In genomic region chr20:3820048-3820900, GRCh38 we compare ENCODE assay signal across 8 cellular contexts. TPM values are rescaled to one million over a fixed set of nuclear protein-coding genes. Genes with fewer than 3 reads are reported as not detected.
DNase-seq lines count a peak whose midpoint lies in the region; ATAC-seq and TF ChIP-seq lines count a peak whose summit lies in the region.

AP5S1 (plus strand) TSS chr20:3820547; CDS start chr20:3822118, 1,571 bp downstream.

- H3K27me3 ChIP-seq in vagina: no peaks in the 10 kb centered on the region

- H3K4me3 Mint-ChIP-seq in T-helper 1 cell treated with Interleukin-12 subunit alpha and Interleukin-12 subunit beta and Interleukin-4 antibody, amounts not matched to agents 30 μg/mL and 1 μg/mL, for 36 hours: peak within 1 kb of the TSS; percentile 87

- peak; percentile 93 for TF ChIP-seq POLR2A in GM15510 (IDR thresholded peaks at IDR 0.05; ENCODE audit: borderline replicate concordance, extremely low read depth, insufficient read length)
- peak in 1 of 2 donors; percentile 38 for TF ChIP-seq POLR2A in vagina (IDR thresholded peaks at IDR 0.05)

- peaks cover 0 to 21% of the 10 kb centered on the region in 2 donors for H3K36me3 ChIP-seq in vagina

- no peaks in the 10 kb centered on the region for H3K27me3 Mint-ChIP-seq in T-helper 1 cell treated with Interleukin-12 subunit alpha and Interleukin-12 subunit beta and Interleukin-4 antibody, amounts not matched to agents 30 μg/mL and 1 μg/mL, for 36 hours (ENCODE audit: low read depth)

- H3K36me3 Mint-ChIP-seq in T-helper 1 cell treated with Interleukin-12 subunit alpha and Interleukin-12 subunit beta and Interleukin-4 antibody, amounts not matched to agents 30 μg/mL and 1 μg/mL, for 36 hours (ENCODE audit: low read depth): peaks cover 15% of the 10 kb centered on the region

- intact Hi-C loops in left ventricle myocardium superior (cut with micrococcal nuclease): loop anchor here (5.0 kb wide), 1 partner anchor 33 kb away; the partner anchor contains the start of gene CENPB
- intact Hi-C loops in vagina (cut with DNase I): no loop called here

- H3K9me3 ChIP-seq in vagina: no peaks in the 10 kb centered on the region

- DNase-seq in NCI-H1694 (lab: John Stamatoyannopoulos, UW) (peak; percentile 81), amniotic stem cell (lab: John Stamatoyannopoulos, UW) (peak; percentile 87), left ventricle myocardium superior (peak; percentile 99), pulmonary artery endothelial cell (ENCODE audit: low read depth, low spot score) (peak; percentile 83), vagina (ENCODE audit: extremely low spot score in 2 of 2) (peak in 1 of 2 donors; percentile 98)

- H3K4me1 Mint-ChIP-seq in T-helper 1 cell treated with Interleukin-12 subunit alpha and Interleukin-12 subunit beta and Interleukin-4 antibody, amounts not matched to agents 30 μg/mL and 1 μg/mL, for 36 hours (ENCODE audit: low read depth): peaks cover 38% of the 10 kb centered on the region

- peaks cover 33% of the 10 kb centered on the region for H3K4me1 ChIP-seq in vagina

- H3K27ac ChIP-seq in vagina: peak within 1 kb of the TSS; percentile 97

- H3K9me3 Mint-ChIP-seq in T-helper 1 cell treated with Interleukin-12 subunit alpha and Interleukin-12 subunit beta and Interleukin-4 antibody, amounts not matched to agents 30 μg/mL and 1 μg/mL, for 36 hours: no peaks in the 10 kb centered on the region

- H3K27ac Mint-ChIP-seq in T-helper 1 cell treated with Interleukin-12 subunit alpha and Interleukin-12 subunit beta and Interleukin-4 antibody, amounts not matched to agents 30 μg/mL and 1 μg/mL, for 36 hours: peak within 1 kb of the TSS; percentile 92

- ATAC-seq in HG02885 (IDR thresholded peaks at IDR 0.05; ENCODE audit: poor library complexity, unreplicated experiment): peak; percentile 88
- ATAC-seq in left ventricle myocardium superior: peak; percentile 93

- peak; percentile 99 to 100 (median 100) for TF ChIP-seq CTCF in vagina (IDR thresholded peaks at IDR 0.05)

- H3K4me3 ChIP-seq in vagina: peak within 1 kb of the TSS; percentile 54 to 87

RNA-seq across cellular contexts. Expression of gene AP5S1, which starts in this region (rescaled TPM):
- total RNA-seq in left ventricle myocardium superior (10.2 TPM), pulmonary artery endothelial cell (18.6 and 23.0 TPM in 2 replicates), vagina (6.1 TPM)
